In genomic region chr1:62613325-62613727, GRCh38 we compare ENCODE assay signal across 12 cellular contexts. TPM values are rescaled to one million over a fixed set of nuclear protein-coding genes. Genes with fewer than 3 reads are reported as not detected.
A peak's percentile ranks its signal among the peaks of the same experiment; 100 is the strongest.
DNase-seq lines count a peak whose midpoint lies in the region; ATAC-seq, FAIRE-seq and TF ChIP-seq lines count a peak whose summit lies in the region.
"Had no signal": no experiment of that assay in that cellular context is flagged by ENCODE, and none has a peak within 500 bp of the region (broad histone marks: within the 10 kb centered on the region; RNA-seq: fewer than 3 reads in every experiment).

No MANE protein-coding gene starts in this region.

- TF ChIP-seq POLR2A in GM12891 (IDR thresholded peaks at IDR 0.05; ENCODE audit: low read depth, low read length): no peak

- FAIRE-seq in GM12891 (lab: Jason Lieb, UNC): no peak

- no peaks in the 10 kb centered on the region for H3K27me3 Mint-ChIP-seq in glutamatergic neuron (ENCODE audit: unreplicated experiment)
- H3K27me3 Mint-ChIP-seq: activated CD4-positive, alpha-beta T cell treated with anti-CD3 and anti-CD28 coated beads, Interleukin-2, amount 10 ng/mL, durations not matched to agents 24 days and 14 days had no signal

- H3K4me1 Mint-ChIP-seq in glutamatergic neuron (ENCODE audit: low read depth, unreplicated experiment): no peaks in the 10 kb centered on the region
- H3K4me1 Mint-ChIP-seq: activated CD4-positive, alpha-beta T cell treated with anti-CD3 and anti-CD28 coated beads, Interleukin-2, amount 10 ng/mL, durations not matched to agents 24 days and 14 days had no signal

- no peaks in the 10 kb centered on the region for H3K9me3 Mint-ChIP-seq in glutamatergic neuron (ENCODE audit: unreplicated experiment)
- H3K9me3 Mint-ChIP-seq: activated CD4-positive, alpha-beta T cell treated with anti-CD3 and anti-CD28 coated beads, Interleukin-2, amount 10 ng/mL, durations not matched to agents 24 days and 14 days; activated naive CD4-positive, alpha-beta T cell treated with anti-CD3 and anti-CD28 coated beads, Interleukin-2, amount 50 U/mL, for 72 hours had no signal

- no peak for TF ChIP-seq CTCF in glutamatergic neuron (IDR thresholded peaks at IDR 0.05; ENCODE audit: partially characterized antibody, unreplicated experiment)

- peak; percentile 91 for ATAC-seq in GM19455 (IDR thresholded peaks at IDR 0.05; ENCODE audit: unreplicated experiment)
- peak; percentile 95 for ATAC-seq in HG02870 (IDR thresholded peaks at IDR 0.05; ENCODE audit: unreplicated experiment)
- ATAC-seq in HG03558 (IDR thresholded peaks at IDR 0.05; ENCODE audit: extremely low read depth, unreplicated experiment): peak; percentile 77
- ATAC-seq: activated naive CD4-positive, alpha-beta T cell treated with anti-CD3 and anti-CD28 coated beads, Interleukin-2, amount 50 U/mL, for 72 hours had no signal

- no peaks in the 10 kb centered on the region for H3K36me3 Mint-ChIP-seq in glutamatergic neuron (ENCODE audit: unreplicated experiment)

- no peak overlapping the region for H3K4me3 Mint-ChIP-seq in glutamatergic neuron (ENCODE audit: unreplicated experiment)
- H3K4me3 Mint-ChIP-seq: activated CD4-positive, alpha-beta T cell treated with anti-CD3 and anti-CD28 coated beads, Interleukin-2, amount 10 ng/mL, durations not matched to agents 24 days and 14 days had no signal

- no peak for DNase-seq in GM12891 (ENCODE audit: insufficient read length, low spot score)
- no peak for DNase-seq in stimulated activated CD4-positive, alpha-beta T cell treated with anti-CD3 and anti-CD28 coated beads, Interleukin-2, amount 100 ng/mL, for 24 hours
- DNase-seq in glutamatergic neuron: no peak
- no peak for DNase-seq in NCI-H2171 treated with DMSO at 0.1 percent for 48 hours (lab: John Stamatoyannopoulos, UW)
- no peak for DNase-seq in HuH-7.5 (ENCODE audit: low spot score)
- DNase-seq: activated CD4-positive, alpha-beta T cell treated with anti-CD3 and anti-CD28 coated beads, Interleukin-2, amount 10 ng/mL, durations not matched to agents 24 days and 14 days; head of caudate nucleus had no signal

- no peak overlapping the region for H3K27ac Mint-ChIP-seq in glutamatergic neuron (ENCODE audit: unreplicated experiment)
- H3K27ac Mint-ChIP-seq: activated CD4-positive, alpha-beta T cell treated with anti-CD3 and anti-CD28 coated beads, Interleukin-2, amount 10 ng/mL, durations not matched to agents 24 days and 14 days; activated naive CD4-positive, alpha-beta T cell treated with anti-CD3 and anti-CD28 coated beads, Interleukin-2, amount 50 U/mL, for 72 hours had no signal

TF ChIP-seq in GM12891, 5 proteins besides CTCF, POLR2A, EP300 and RAD21:
- TF ChIP-seq PAX5 (IDR thresholded peaks at IDR 0.05; ENCODE audit: insufficient read depth, low read length, severe bottlenecking) (no peak), TAF1 (IDR thresholded peaks at IDR 0.05; ENCODE audit: low read depth, low read length) (no peak), SPI1 (IDR thresholded peaks at IDR 0.05; ENCODE audit: low read depth, low read length) (peak; percentile 84), POU2F2 (IDR thresholded peaks at IDR 0.05; ENCODE audit: low read depth, low read length) (peak; percentile 97), POLR2AphosphoS5 (IDR thresholded peaks at IDR 0.05; ENCODE audit: low read depth, low read length) (no peak)

RNA-seq across cellular contexts. Expression of gene ANGPTL3, which starts 16.0 kb away (rescaled TPM):
- not detected for polyA plus RNA-seq in GM12891 (2012; ENCODE audit: low read depth, missing spikeins)
- not detected for total RNA-seq in glutamatergic neuron (ENCODE audit: unreplicated experiment)
- total RNA-seq: activated CD4-positive, alpha-beta T cell treated with anti-CD3 and anti-CD28 coated beads, Interleukin-2, amount 10 ng/mL, durations not matched to agents 24 days and 14 days; activated naive CD4-positive, alpha-beta T cell treated with anti-CD3 and anti-CD28 coated beads, Interleukin-2, amount 50 U/mL, for 72 hours; right atrium auricular region had no signal
